Comparison of ENCODE assay signal across 25 cellular contexts in genomic region chr14:104228221-104228620, GRCh38.
DNase-seq lines count a peak whose midpoint lies in the region; ATAC-seq and TF ChIP-seq lines count a peak whose summit lies in the region.
"Had no signal": no experiment of that assay in that cellular context is flagged by ENCODE, and none has a peak within 500 bp of the region (broad histone marks: within the 10 kb centered on the region; RNA-seq: fewer than 3 reads in every experiment).

No MANE protein-coding gene starts in this region.

- DNase-seq in T-helper 2 cell treated with Interferon-gamma antibody and Interleukin-4, amounts not matched to agents 5 μg/mL and 100 μg/mL, for 36 hours (ENCODE audit: low spot score) = no peak
- DNase-seq in T-helper 2 cell (no peak), right cardiac atrium (peak in 2 of 3 donors; percentile 17 to 29), left ventricle myocardium inferior (no peak), chondrocyte (ENCODE audit: low spot score) (peak; percentile 43)
- no peak for DNase-seq in stimulated activated naive CD8-positive, alpha-beta T cell treated with anti-CD3 and anti-CD28 coated beads, Interleukin-15, amount 100 ng/mL, for 72 hours
- DNase-seq in stimulated activated naive CD4-positive, alpha-beta T cell (lab: John Stamatoyannopoulos, UW) = no peak
- DNase-seq: 8988T; CD4-positive, alpha-beta memory T cell; cortex of kidney; effector memory CD8-positive, alpha-beta T cell; foreskin keratinocyte; MG63; NCI-H1417; NCI-H2081; NCI-H226; sigmoid colon; stimulated activated CD4-positive, alpha-beta T cell treated with anti-CD3 and anti-CD28 coated beads, Interleukin-4, amount 100 ng/mL, for 4 hours; stimulated activated naive B cell treated with anti-CD40 and anti-IgM and Interleukin-4, amounts not matched to agents 10 μg/mL and 1 μg/mL and 100 μg/mL, for 72 hours had no signal

- peak overlapping the region; percentile 50 for H3K4me3 Mint-ChIP-seq in T-helper 2 cell treated with Interferon-gamma antibody and Interleukin-4, amounts not matched to agents 5 μg/mL and 100 μg/mL, for 36 hours
- no peak overlapping the region for H3K4me3 Mint-ChIP-seq in chondrocyte (ENCODE audit: unreplicated experiment)
- H3K4me3 Mint-ChIP-seq in stimulated activated naive CD8-positive, alpha-beta T cell treated with anti-CD3 and anti-CD28 coated beads, Interleukin-15, amount 100 ng/mL, for 72 hours = peak overlapping the region in 1 of 2 donors; percentile 6
- H3K4me3 Mint-ChIP-seq: activated naive CD4-positive, alpha-beta T cell treated with anti-CD3 and anti-CD28 coated beads, Interleukin-2, amount 50 U/mL, for 24 hours; effector memory CD8-positive, alpha-beta T cell; stimulated activated naive B cell treated with anti-CD40 and anti-IgM and Interleukin-4, amounts not matched to agents 10 μg/mL and 1 μg/mL and 100 μg/mL, for 72 hours had no signal

- H3K27me3 ChIP-seq in right cardiac atrium (ENCODE audit: control insufficient read depth, insufficient read depth) (no peaks in the 10 kb centered on the region), left ventricle myocardium inferior (ENCODE audit: low read depth) (peaks cover 15% of the 10 kb centered on the region)
- H3K27me3 ChIP-seq: ascending aorta, cardiac muscle cell, foreskin keratinocyte, MG63 had no signal

- peak overlapping the region; percentile 76 for H3K27ac Mint-ChIP-seq in T-helper 2 cell treated with Interferon-gamma antibody and Interleukin-4, amounts not matched to agents 5 μg/mL and 100 μg/mL, for 36 hours
- H3K27ac Mint-ChIP-seq in chondrocyte (ENCODE audit: unreplicated experiment) = no peak overlapping the region
- peak overlapping the region in 1 of 2 donors; percentile 54 for H3K27ac Mint-ChIP-seq in stimulated activated naive CD8-positive, alpha-beta T cell treated with anti-CD3 and anti-CD28 coated beads, Interleukin-15, amount 100 ng/mL, for 72 hours
- H3K27ac Mint-ChIP-seq: activated naive CD4-positive, alpha-beta T cell treated with anti-CD3 and anti-CD28 coated beads, Interleukin-2, amount 50 U/mL, for 24 hours; effector memory CD8-positive, alpha-beta T cell; stimulated activated naive B cell treated with anti-CD40 and anti-IgM and Interleukin-4, amounts not matched to agents 10 μg/mL and 1 μg/mL and 100 μg/mL, for 72 hours had no signal

- H3K4me1 ChIP-seq in right cardiac atrium (ENCODE audit: control insufficient read depth, insufficient read depth, low read length) (peaks cover 5% of the 10 kb centered on the region), left ventricle myocardium inferior (peaks cover 27% of the 10 kb centered on the region)
- H3K4me1 ChIP-seq: ascending aorta, foreskin keratinocyte had no signal

- TF ChIP-seq CTCF in left ventricle myocardium inferior (IDR thresholded peaks at IDR 0.05; ENCODE audit: borderline replicate concordance) (no peak), chondrocyte (IDR thresholded peaks at IDR 0.05) (no peak)

- intact Hi-C loops in right cardiac atrium (cut with DNase I) = loop anchor here in 1 of 4 donors (10.0 kb wide), 1 partner anchor 93 kb away; the partner anchor contains the start of gene KIF26A
- intact Hi-C loops in left ventricle myocardium inferior (cut with micrococcal nuclease) = no loop called here

- H3K27ac ChIP-seq in right cardiac atrium (ENCODE audit: low read length) (no peak overlapping the region), left ventricle myocardium inferior (replicated peaks) (no peak overlapping the region)
- H3K27ac ChIP-seq: ascending aorta, cardiac muscle cell, foreskin keratinocyte, thoracic aorta had no signal

- H3K4me3 ChIP-seq in right cardiac atrium (ENCODE audit: low read length) (no peak overlapping the region), left ventricle myocardium inferior (no peak overlapping the region)
- H3K4me3 ChIP-seq: ascending aorta, cardiac muscle cell, MG63, sigmoid colon, thoracic aorta had no signal

- H3K9me3 ChIP-seq in right cardiac atrium (ENCODE audit: control insufficient read depth, low read length) (no peaks in the 10 kb centered on the region), left ventricle myocardium inferior (replicated peaks) (peaks cover 17% of the 10 kb centered on the region)
- H3K9me3 ChIP-seq: MG63, thoracic aorta had no signal

- ATAC-seq in right cardiac atrium (no peak), GM19023 (IDR thresholded peaks at IDR 0.05; ENCODE audit: unreplicated experiment) (no peak)
- ATAC-seq in stimulated activated naive CD8-positive, alpha-beta T cell treated with anti-CD3 and anti-CD28 coated beads, Interleukin-15, amount 100 ng/mL, for 72 hours = peak; percentile 24
- ATAC-seq: effector memory CD8-positive, alpha-beta T cell; foreskin keratinocyte; HCT116 had no signal

- WGBS in right cardiac atrium = 84% methylated on average over 7 of the region's 7 CpGs

- H3K36me3 ChIP-seq in left ventricle myocardium inferior = no peaks in the 10 kb centered on the region
- H3K36me3 ChIP-seq: ascending aorta, cardiac muscle cell, MG63, sigmoid colon, thoracic aorta had no signal

- H3K4me1 Mint-ChIP-seq in T-helper 2 cell treated with Interferon-gamma antibody and Interleukin-4, amounts not matched to agents 5 μg/mL and 100 μg/mL, for 36 hours (ENCODE audit: low read depth) = peaks cover 6% of the 10 kb centered on the region
- H3K4me1 Mint-ChIP-seq in chondrocyte (ENCODE audit: low read depth) = no peaks in the 10 kb centered on the region
- peaks cover 54% of the 10 kb centered on the region for H3K4me1 Mint-ChIP-seq in stimulated activated naive CD8-positive, alpha-beta T cell treated with anti-CD3 and anti-CD28 coated beads, Interleukin-15, amount 100 ng/mL, for 72 hours

- H3K36me3 Mint-ChIP-seq in T-helper 2 cell treated with Interferon-gamma antibody and Interleukin-4, amounts not matched to agents 5 μg/mL and 100 μg/mL, for 36 hours (ENCODE audit: low read depth) = peaks cover 3% of the 10 kb centered on the region
- H3K36me3 Mint-ChIP-seq in chondrocyte (ENCODE audit: low read depth) = peaks cover 5% of the 10 kb centered on the region
- H3K36me3 Mint-ChIP-seq: CD4-positive, alpha-beta memory T cell; stimulated activated naive B cell treated with anti-CD40 and anti-IgM and Interleukin-4, amounts not matched to agents 10 μg/mL and 1 μg/mL and 100 μg/mL, for 72 hours had no signal

- H3K27me3 Mint-ChIP-seq in T-helper 2 cell treated with Interferon-gamma antibody and Interleukin-4, amounts not matched to agents 5 μg/mL and 100 μg/mL, for 36 hours (ENCODE audit: low read depth) = peaks cover 2% of the 10 kb centered on the region
- H3K27me3 Mint-ChIP-seq in chondrocyte (ENCODE audit: low read depth) = peaks cover 2% of the 10 kb centered on the region
- peaks cover 35% of the 10 kb centered on the region for H3K27me3 Mint-ChIP-seq in stimulated activated naive CD8-positive, alpha-beta T cell treated with anti-CD3 and anti-CD28 coated beads, Interleukin-15, amount 100 ng/mL, for 72 hours

- H3K9me3 Mint-ChIP-seq in T-helper 2 cell treated with Interferon-gamma antibody and Interleukin-4, amounts not matched to agents 5 μg/mL and 100 μg/mL, for 36 hours = peaks cover 8% of the 10 kb centered on the region
- H3K9me3 Mint-ChIP-seq in chondrocyte (ENCODE audit: low read depth) = peaks cover 7% of the 10 kb centered on the region
- H3K9me3 Mint-ChIP-seq in stimulated activated naive CD8-positive, alpha-beta T cell treated with anti-CD3 and anti-CD28 coated beads, Interleukin-15, amount 100 ng/mL, for 72 hours = peaks cover 0 to 7% of the 10 kb centered on the region in 2 donors
- H3K9me3 Mint-ChIP-seq: activated naive CD4-positive, alpha-beta T cell treated with anti-CD3 and anti-CD28 coated beads, Interleukin-2, amount 50 U/mL, for 24 hours; effector memory CD8-positive, alpha-beta T cell had no signal

Comparison
In these comparisons a context has a peak if more than half of its experiments do, and no peak if none do; other contexts are left out.
1. DNase-seq: peak in right cardiac atrium (2 of 3) and chondrocyte (single experiment); none in T-helper 2 cell treated with Interferon-gamma antibody and Interleukin-4, amounts not matched to agents 5 μg/mL and 100 μg/mL, for 36 hours (single experiment), T-helper 2 cell (0 of 5), left ventricle myocardium inferior (single experiment), stimulated activated naive CD8-positive, alpha-beta T cell treated with anti-CD3 and anti-CD28 coated beads, Interleukin-15, amount 100 ng/mL, for 72 hours (0 of 2) and stimulated activated naive CD4-positive, alpha-beta T cell (0 of 6).